In the genomic region with DNA sequence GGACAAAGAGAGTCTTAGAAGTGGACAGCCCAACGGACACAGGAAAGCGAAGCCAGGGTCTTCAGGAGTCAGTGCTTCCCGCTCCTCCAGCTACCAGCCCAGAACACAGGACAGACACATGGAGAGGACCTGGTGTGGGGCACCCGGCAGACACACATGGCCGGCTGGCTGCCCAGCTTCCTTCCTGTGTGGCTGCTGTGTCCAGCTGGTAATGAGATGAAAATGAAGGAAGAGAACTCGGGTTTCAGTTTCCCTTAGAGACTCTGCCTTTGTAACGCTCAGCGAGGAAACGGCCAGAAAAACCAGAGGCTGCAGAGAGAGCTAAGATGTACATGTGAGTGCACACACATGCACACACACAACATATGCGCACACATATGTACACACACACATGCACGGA, we compare ENCODE assay signal across 9 cellular contexts.
DNase-seq lines count a peak whose midpoint lies in the region; ATAC-seq lines count a peak whose summit lies in the region.
"Had no signal": no experiment of that assay in that cellular context is flagged by ENCODE, and none has a peak within 500 bp of the region (broad histone marks: within the 10 kb centered on the region; RNA-seq: fewer than 3 reads in every experiment).

No MANE protein-coding gene starts in this region.

- H3K4me1 ChIP-seq in CD8-positive, alpha-beta memory T cell (ENCODE audit: insufficient read depth, low read length): peaks cover 54% of the 10 kb centered on the region
- H3K4me1 ChIP-seq: testis had no signal

- no peaks in the 10 kb centered on the region for H3K27me3 ChIP-seq in CD8-positive, alpha-beta memory T cell (ENCODE audit: insufficient read depth, low read length, poor library complexity, severe bottlenecking)
- H3K27me3 ChIP-seq: testis had no signal

- intact Hi-C loops in left cardiac atrium (cut with DNase I): loop anchor here in 1 of 2 donors (5.0 kb wide), 1 partner anchor 141 kb away; no protein-coding TSS in a partner anchor

- DNase-seq in CD8-positive, alpha-beta memory T cell: no peak
- no peak for DNase-seq in left cardiac atrium
- no peak for DNase-seq in NCI-H2196 treated with DMSO at 0.1 percent for 48 hours (lab: John Stamatoyannopoulos, UW; ENCODE audit: unreplicated experiment)
- DNase-seq in NCI-H345 treated with DMSO at 0.1 percent for 48 hours (lab: John Stamatoyannopoulos, UW; ENCODE audit: unreplicated experiment): no peak
- DNase-seq in NOMO-1 (lab: John Stamatoyannopoulos, UW; ENCODE audit: unreplicated experiment in 2 of 2): no peak
- DNase-seq in stimulated activated CD4-positive, alpha-beta T cell treated with anti-CD3 and anti-CD28 coated beads, Interleukin-4, amount 100 ng/mL, for 24 hours: no peak
- DNase-seq: testis had no signal

- peaks cover 51% of the 10 kb centered on the region for H3K36me3 ChIP-seq in CD8-positive, alpha-beta memory T cell (ENCODE audit: insufficient read depth, low read length)

- POLR2A ChIA-PET in CD8-positive, alpha-beta memory T cell (lab: Charles Lee): interaction anchor here (1.1 kb wide), 1 partner anchor 13 kb away, joined by 4 read pairs; no protein-coding TSS in a partner anchor

- H3K36me3 Mint-ChIP-seq in CD8-positive, alpha-beta memory T cell: peaks cover 10 to 91% (median 17%) of the 10 kb centered on the region in 3 donors

- peak; percentile 59 for ATAC-seq in GM19452 (IDR thresholded peaks at IDR 0.05; ENCODE audit: unreplicated experiment)
- peak; percentile 45 for ATAC-seq in HG03460 (IDR thresholded peaks at IDR 0.05; ENCODE audit: unreplicated experiment)
- peak; percentile 50 to 62 for ATAC-seq in left cardiac atrium

- peak overlapping the region; percentile 16 to 84 (median 50) for H3K4me3 Mint-ChIP-seq in CD8-positive, alpha-beta memory T cell

- H3K9me3 ChIP-seq in CD8-positive, alpha-beta memory T cell (ENCODE audit: low read length): no peaks in the 10 kb centered on the region
- H3K9me3 ChIP-seq: testis had no signal

- no peak overlapping the region for H3K4me3 ChIP-seq in CD8-positive, alpha-beta memory T cell (ENCODE audit: low read length)
- H3K4me3 ChIP-seq: testis had no signal

- CTCF ChIA-PET in CD8-positive, alpha-beta memory T cell (lab: Charles Lee): interaction anchor here (1.4 to 3.6 kb wide), 2 partner anchors 23 to 143 kb away, joined by 7 to 25 read pairs; no protein-coding TSS in a partner anchor

- peaks cover 0 to 2% of the 10 kb centered on the region in 2 donors for H3K27me3 Mint-ChIP-seq in CD8-positive, alpha-beta memory T cell

- peaks cover 0 to 4% (median 0%) of the 10 kb centered on the region in 5 donors for H3K9me3 Mint-ChIP-seq in CD8-positive, alpha-beta memory T cell

- peaks cover 67 to 77% (median 73%) of the 10 kb centered on the region in 3 donors for H3K4me1 Mint-ChIP-seq in CD8-positive, alpha-beta memory T cell

- peak overlapping the region; percentile 56 to 94 (median 84) for H3K27ac Mint-ChIP-seq in CD8-positive, alpha-beta memory T cell

- no peak overlapping the region for H3K27ac ChIP-seq in CD8-positive, alpha-beta memory T cell (ENCODE audit: low read depth, low read length)
- H3K27ac ChIP-seq: testis had no signal
